Comparison of ENCODE assay signal across 8 cellular contexts in genomic region chr15:78299302-78300102, GRCh38. TPM values are rescaled to one million over a fixed set of nuclear protein-coding genes. Genes with fewer than 3 reads are reported as not detected.
DNase-seq lines count a peak whose midpoint lies in the region; ATAC-seq and TF ChIP-seq lines count a peak whose summit lies in the region.

Gene SKIC8, minus strand, starts transcription at chr15:78299609. Its CDS starts 3,923 bp downstream, at chr15:78295686.

- 1% methylated on average over 49 of the region's 49 CpGs for WGBS in liver

- H3K27me3 ChIP-seq in liver (ENCODE audit: control insufficient read depth in 4 of 4, insufficient read depth in 4 of 4, low read length in 3 of 4), result peaks cover 0 to 4% (median 0%) of the 10 kb centered on the region in 4 donors

- H3K4me1 ChIP-seq in liver (ENCODE audit: control insufficient read depth in 4 of 4, insufficient read depth in 4 of 4, low read length in 3 of 4), result peaks cover 2 to 16% (median 10%) of the 10 kb centered on the region in 4 donors

- TF ChIP-seq CTCF in liver (IDR thresholded peaks at IDR 0.05; ENCODE audit: low read depth, low read length, missing input control), result no peak

- TF ChIP-seq RAD21 in liver (IDR thresholded peaks at IDR 0.05), result peak in 1 of 2 donors; percentile 40

- DNase-seq in CD1c-positive myeloid dendritic cell (ENCODE audit: extremely low spot score), result peak; percentile 98
- DNase-seq in NCI-H748 (lab: John Stamatoyannopoulos, UW; ENCODE audit: unreplicated experiment), result peak; percentile 93
- peak; percentile 83 to 89 for DNase-seq in activated CD4-positive, alpha-beta T cell treated with anti-CD3 and anti-CD28 coated beads, Interleukin-2, amount 50 U/mL, for 24 hours (ENCODE audit: low read depth in 1 of 2, low spot score in 1 of 2)
- DNase-seq in dermis blood vessel endothelial cell, result peak; percentile 92
- DNase-seq in stimulated activated CD4-positive, alpha-beta T cell treated with anti-CD3 and anti-CD28 coated beads, Interleukin-4, amount 100 ng/mL, for 1 hour, result peak; percentile 91

- H3K36me3 ChIP-seq in liver (ENCODE audit: control insufficient read depth in 4 of 4, insufficient read depth in 3 of 4, low read depth in 1 of 4, low read length in 3 of 4), result peaks cover under 1 to 3% (median 1%) of the 10 kb centered on the region in 4 donors

- H3K9ac ChIP-seq in liver (ENCODE audit: low read depth in 1 of 2, low read length in 2 of 2), result peak within 1 kb of the TSS; percentile 75 to 80

- peak within 1 kb of the TSS; percentile 77 to 98 (median 94) for H3K4me3 ChIP-seq in liver (ENCODE audit: low read depth in 1 of 3, low read length in 3 of 3)

- ATAC-seq in GM19395 (IDR thresholded peaks at IDR 0.05; ENCODE audit: unreplicated experiment), result peak; percentile 85
- peak; percentile 62 for ATAC-seq in HG03565 (IDR thresholded peaks at IDR 0.05; ENCODE audit: unreplicated experiment)

- H3K9me3 ChIP-seq in liver (ENCODE audit: control insufficient read depth in 4 of 4, low read length in 3 of 4), result no peaks in the 10 kb centered on the region

- H3K27ac ChIP-seq in liver (ENCODE audit: low read depth in 1 of 2, low read length in 2 of 2), result peak within 1 kb of the TSS; percentile 60 to 68

TF ChIP-seq in liver, 16 proteins besides CTCF, POLR2A, EP300 and RAD21:
- TF ChIP-seq NR2F2 (IDR thresholded peaks at IDR 0.05) (no peak), SP1 (IDR thresholded peaks at IDR 0.05) (peak; percentile 84), HNF4A (conservative IDR thresholded peaks at IDR 0.05) (peak in 1 of 2 donors; percentile 16), ZBTB33 (IDR thresholded peaks at IDR 0.05) (peak; percentile 93), EGR1 (IDR thresholded peaks at IDR 0.05; ENCODE audit: low read depth in 2 of 2) (peak; percentile 81 to 86), TAF1 (conservative IDR thresholded peaks at IDR 0.05) (peak; percentile 84), HNF4G (IDR thresholded peaks at IDR 0.05) (no peak), GABPA (IDR thresholded peaks at IDR 0.05 in 1 of 2, conservative IDR thresholded peaks at IDR 0.05 in 1 of 2) (peak; percentile 81 to 92), ATF3 (IDR thresholded peaks at IDR 0.05) (no peak), FOXA1 (IDR thresholded peaks at IDR 0.05) (peak; percentile 35), REST (IDR thresholded peaks at IDR 0.05) (no peak), MAX (IDR thresholded peaks at IDR 0.05) (peak; percentile 48), JUND (IDR thresholded peaks at IDR 0.05) (no peak), YY1 (IDR thresholded peaks at IDR 0.05) (peak; percentile 94), FOXA2 (IDR thresholded peaks at IDR 0.05) (no peak), RXRA (IDR thresholded peaks at IDR 0.05) (peak in 1 of 2 donors; percentile 7)
TF ChIP-seq in liver: peak in this region for 10.

RNA-seq across cellular contexts. Expression of gene SKIC8, which starts in this region (rescaled TPM):
- total RNA-seq in dermis blood vessel endothelial cell, result 64.1 and 76.2 TPM in 2 replicates
- 10 to 100 TPM; 44.9 to 48.7 TPM for total RNA-seq in liver
- 10 to 100 TPM; 33.4 to 35.5 TPM for polyA plus RNA-seq in liver

Comparison
In these comparisons a context has a peak if more than half of its experiments do, and no peak if none do; other contexts are left out.
1. Peak in every context shown above with its lines: DNase-seq, ATAC-seq, H3K4me3 ChIP-seq and H3K27ac ChIP-seq.